Comparison of ENCODE assay signal across 1 cellular context in genomic region chr1:28088168-28088961, GRCh38.
TF ChIP-seq lines count a peak whose summit lies in the region.

Gene EYA3, minus strand, starts transcription at chr1:28088610. Its CDS starts 30,584 bp downstream, at chr1:28058026.

TF ChIP-seq in GM12878, 131 proteins besides CTCF, POLR2A, EP300 and RAD21 (continued from another document):
- TF ChIP-seq BHLHE40 (IDR thresholded peaks at IDR 0.05; ENCODE audit: borderline replicate concordance in 1 of 2, low read depth in 2 of 2, low read length in 1 of 2) (peak in 1 of 2 experiments; percentile 66; a peak in 2 of 4 replicates), CBX3 (IDR thresholded peaks at IDR 0.05; ENCODE audit: borderline replicate concordance, low read depth) (no peak), BRCA1 (IDR thresholded peaks at IDR 0.05; ENCODE audit: low read depth, low read length) (no peak)
- TF ChIP-seq, protein P1, sequence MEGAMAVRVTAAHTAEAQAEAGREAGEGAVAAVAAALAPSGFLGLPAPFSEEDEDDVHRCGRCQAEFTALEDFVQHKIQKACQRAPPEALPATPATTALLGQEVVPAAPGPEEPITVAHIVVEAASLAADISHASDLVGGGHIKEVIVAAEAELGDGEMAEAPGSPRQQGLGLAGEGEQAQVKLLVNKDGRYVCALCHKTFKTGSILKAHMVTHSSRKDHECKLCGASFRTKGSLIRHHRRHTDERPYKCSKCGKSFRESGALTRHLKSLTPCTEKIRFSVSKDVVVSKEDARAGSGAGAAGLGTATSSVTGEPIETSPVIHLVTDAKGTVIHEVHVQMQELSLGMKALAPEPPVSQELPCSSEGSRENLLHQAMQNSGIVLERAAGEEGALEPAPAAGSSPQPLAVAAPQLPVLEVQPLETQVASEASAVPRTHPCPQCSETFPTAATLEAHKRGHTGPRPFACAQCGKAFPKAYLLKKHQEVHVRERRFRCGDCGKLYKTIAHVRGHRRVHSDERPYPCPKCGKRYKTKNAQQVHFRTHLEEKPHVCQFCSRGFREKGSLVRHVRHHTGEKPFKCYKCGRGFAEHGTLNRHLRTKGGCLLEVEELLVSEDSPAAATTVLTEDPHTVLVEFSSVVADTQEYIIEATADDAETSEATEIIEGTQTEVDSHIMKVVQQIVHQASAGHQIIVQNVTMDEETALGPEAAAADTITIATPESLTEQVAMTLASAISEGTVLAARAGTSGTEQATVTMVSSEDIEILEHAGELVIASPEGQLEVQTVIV (IDR thresholded peaks at IDR 0.05; ENCODE audit: borderline replicate concordance, partially characterized antibody): no peak
TF ChIP-seq in GM12878: peak in this region for 49.
